In the genomic region with DNA sequence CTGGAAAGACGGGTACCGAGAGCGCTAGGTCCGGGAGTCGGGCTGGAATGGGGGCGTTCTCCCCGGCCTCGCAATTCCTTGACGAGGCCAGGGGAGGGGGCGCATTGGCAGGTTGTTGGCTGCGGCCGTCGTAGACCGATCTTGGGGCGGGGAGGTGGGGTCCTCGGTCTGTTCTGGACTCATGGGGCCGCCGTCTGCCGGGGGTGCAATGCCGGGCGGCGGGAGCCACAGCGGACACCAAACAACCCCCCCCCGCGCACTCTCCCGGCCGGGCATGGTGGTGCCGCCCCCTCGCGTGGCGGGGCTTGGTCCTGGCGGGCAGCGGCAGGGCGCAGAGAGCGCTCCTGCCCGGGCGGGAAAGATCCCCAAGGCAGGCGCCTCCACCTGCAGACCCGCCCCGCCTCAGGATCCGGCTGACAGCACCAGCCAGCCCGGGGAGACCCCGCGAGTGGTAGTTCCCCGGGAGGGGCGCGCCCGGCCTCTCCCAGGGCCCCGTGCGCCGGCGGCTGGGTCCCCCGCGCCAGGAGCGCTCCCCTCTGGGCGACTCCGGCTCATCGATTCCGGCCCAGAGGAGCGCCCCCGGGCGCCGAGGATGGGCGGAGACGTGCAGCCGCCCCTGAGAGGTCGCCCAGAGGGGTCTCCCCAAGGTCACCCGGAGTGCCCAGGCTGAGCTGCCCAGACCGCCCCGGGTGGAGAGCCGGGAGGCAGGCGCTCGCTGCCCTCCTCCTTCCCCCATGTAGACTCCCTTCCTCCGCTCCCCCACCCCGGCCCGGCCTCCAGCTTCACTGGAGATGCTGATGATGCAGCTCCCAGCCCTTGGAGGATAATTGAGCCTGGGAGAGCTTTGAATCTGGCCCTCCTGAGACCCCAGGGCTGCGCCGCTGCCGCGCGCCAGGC, we compare ENCODE assay signal across 1 cellular context.
TF ChIP-seq lines count a peak whose summit lies in the region.

No MANE protein-coding gene starts in this region.

TF ChIP-seq in neural cell, 6 proteins besides CTCF, POLR2A, EP300 and RAD21 (continued from another document):
- TF ChIP-seq, protein P1, sequence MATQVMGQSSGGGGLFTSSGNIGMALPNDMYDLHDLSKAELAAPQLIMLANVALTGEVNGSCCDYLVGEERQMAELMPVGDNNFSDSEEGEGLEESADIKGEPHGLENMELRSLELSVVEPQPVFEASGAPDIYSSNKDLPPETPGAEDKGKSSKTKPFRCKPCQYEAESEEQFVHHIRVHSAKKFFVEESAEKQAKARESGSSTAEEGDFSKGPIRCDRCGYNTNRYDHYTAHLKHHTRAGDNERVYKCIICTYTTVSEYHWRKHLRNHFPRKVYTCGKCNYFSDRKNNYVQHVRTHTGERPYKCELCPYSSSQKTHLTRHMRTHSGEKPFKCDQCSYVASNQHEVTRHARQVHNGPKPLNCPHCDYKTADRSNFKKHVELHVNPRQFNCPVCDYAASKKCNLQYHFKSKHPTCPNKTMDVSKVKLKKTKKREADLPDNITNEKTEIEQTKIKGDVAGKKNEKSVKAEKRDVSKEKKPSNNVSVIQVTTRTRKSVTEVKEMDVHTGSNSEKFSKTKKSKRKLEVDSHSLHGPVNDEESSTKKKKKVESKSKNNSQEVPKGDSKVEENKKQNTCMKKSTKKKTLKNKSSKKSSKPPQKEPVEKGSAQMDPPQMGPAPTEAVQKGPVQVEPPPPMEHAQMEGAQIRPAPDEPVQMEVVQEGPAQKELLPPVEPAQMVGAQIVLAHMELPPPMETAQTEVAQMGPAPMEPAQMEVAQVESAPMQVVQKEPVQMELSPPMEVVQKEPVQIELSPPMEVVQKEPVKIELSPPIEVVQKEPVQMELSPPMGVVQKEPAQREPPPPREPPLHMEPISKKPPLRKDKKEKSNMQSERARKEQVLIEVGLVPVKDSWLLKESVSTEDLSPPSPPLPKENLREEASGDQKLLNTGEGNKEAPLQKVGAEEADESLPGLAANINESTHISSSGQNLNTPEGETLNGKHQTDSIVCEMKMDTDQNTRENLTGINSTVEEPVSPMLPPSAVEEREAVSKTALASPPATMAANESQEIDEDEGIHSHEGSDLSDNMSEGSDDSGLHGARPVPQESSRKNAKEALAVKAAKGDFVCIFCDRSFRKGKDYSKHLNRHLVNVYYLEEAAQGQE (IDR thresholded peaks at IDR 0.05; ENCODE audit: borderline replicate concordance): no peak
